ENCODE assay signal across 21 cellular contexts in genomic region chr11:69369945-69370344, GRCh38.
"Had no signal": no experiment of that assay in that cellular context is flagged by ENCODE, and none has a peak within 500 bp of the region (broad histone marks: within the 10 kb centered on the region; RNA-seq: fewer than 3 reads in every experiment).

No MANE protein-coding gene starts in this region.

- H3K27me3 ChIP-seq: body of pancreas, gastrocnemius medialis, heart left ventricle, neutrophil had no signal

- H3K27ac Mint-ChIP-seq: activated naive CD4-positive, alpha-beta T cell treated with anti-CD3 and anti-CD28 coated beads, Interleukin-2, amount 50 U/mL, for 72 hours; activated T-helper 17 cell treated with anti-CD3 and anti-CD28 coated beads, Interleukin-2, amount 50 U/mL, for 72 hours; immature natural killer cell; T-cell had no signal

- H3K4me1 Mint-ChIP-seq: activated T-helper 17 cell treated with anti-CD3 and anti-CD28 coated beads, Interleukin-2, amount 50 U/mL, for 72 hours; immature natural killer cell had no signal

- H3K27me3 Mint-ChIP-seq: activated T-helper 17 cell treated with anti-CD3 and anti-CD28 coated beads, Interleukin-2, amount 50 U/mL, for 72 hours had no signal

- H3K4me3 Mint-ChIP-seq: activated T-helper 17 cell treated with anti-CD3 and anti-CD28 coated beads, Interleukin-2, amount 50 U/mL, for 72 hours; immature natural killer cell; naive B cell; T-cell had no signal

- H3K27ac ChIP-seq: body of pancreas, gastrocnemius medialis, heart left ventricle, neutrophil had no signal

- ATAC-seq: activated naive CD4-positive, alpha-beta T cell treated with anti-CD3 and anti-CD28 coated beads, Interleukin-2, amount 50 U/mL, for 72 hours; activated T-helper 17 cell treated with anti-CD3 and anti-CD28 coated beads, Interleukin-2, amount 50 U/mL, for 72 hours; body of pancreas; gastrocnemius medialis; heart left ventricle; Right ventricle myocardium inferior; T-cell had no signal

- H3K36me3 ChIP-seq: gastrocnemius medialis, heart left ventricle, neutrophil had no signal

- H3K9me3 Mint-ChIP-seq: activated T-helper 17 cell treated with anti-CD3 and anti-CD28 coated beads, Interleukin-2, amount 50 U/mL, for 72 hours; immature natural killer cell; T-cell had no signal

- H3K9me3 ChIP-seq: body of pancreas, gastrocnemius medialis, neutrophil, SK-N-SH had no signal

- DNase-seq: activated CD4-positive, alpha-beta T cell treated with anti-CD3 and anti-CD28 coated beads, Interleukin-2, amount 50 U/mL, for 48 hours; amygdala; body of pancreas; central memory CD4-positive, alpha-beta T cell; effector memory CD4-positive, alpha-beta T cell; gastrocnemius medialis; heart left ventricle; immature natural killer cell; naive B cell; SK-N-SH; stimulated activated CD4-positive, alpha-beta T cell treated with anti-CD3 and anti-CD28 coated beads, Interleukin-2, amount 100 ng/mL, for 48 hours; stimulated activated naive CD4-positive, alpha-beta T cell treated with Interleukin-2 at 50 U/mL for 16 hours; substantia nigra; T1000; trophoblast cell had no signal

- H3K36me3 Mint-ChIP-seq: activated naive CD4-positive, alpha-beta T cell treated with anti-CD3 and anti-CD28 coated beads, Interleukin-2, amount 50 U/mL, for 72 hours; immature natural killer cell had no signal

- H3K4me1 ChIP-seq: body of pancreas, gastrocnemius medialis had no signal

- H3K4me3 ChIP-seq: body of pancreas, gastrocnemius medialis, heart left ventricle, lung had no signal
